12 cellular contexts compared by ENCODE assay signal in the genomic region with DNA sequence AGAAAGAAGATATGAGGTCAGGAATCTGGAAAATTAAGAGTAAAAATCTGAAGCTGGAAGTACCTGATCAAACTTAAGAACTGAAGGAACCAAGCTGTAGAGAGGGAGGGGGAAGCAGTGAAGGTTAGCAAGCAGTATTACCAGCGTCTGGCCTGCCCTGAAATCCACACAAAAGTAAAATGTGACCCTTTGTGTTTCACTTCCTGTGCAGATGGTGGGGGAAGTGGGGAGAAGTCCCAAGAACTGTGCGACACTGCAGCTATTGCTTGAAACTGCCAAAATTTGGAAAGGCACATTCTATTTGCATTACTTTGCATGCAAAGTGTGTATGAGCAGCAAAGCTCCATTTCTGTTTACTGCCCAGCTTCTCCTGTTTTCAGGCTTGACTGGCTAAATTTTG.
DNase-seq lines count a peak whose midpoint lies in the region; ATAC-seq and TF ChIP-seq lines count a peak whose summit lies in the region.
"Had no signal": no experiment of that assay in that cellular context is flagged by ENCODE, and none has a peak within 500 bp of the region (broad histone marks: within the 10 kb centered on the region; RNA-seq: fewer than 3 reads in every experiment).

No MANE protein-coding gene starts in this region.

- TF ChIP-seq CTCF in smooth muscle cell (IDR thresholded peaks at IDR 0.05; ENCODE audit: borderline replicate concordance, insufficient read depth, poor library complexity, severe bottlenecking) (no peak), progenitor cell of endocrine pancreas (IDR thresholded peaks at IDR 0.05; ENCODE audit: unreplicated experiment) (no peak)

- peaks cover 7% of the 10 kb centered on the region for H3K4me1 ChIP-seq in smooth muscle cell (ENCODE audit: low read depth)

- peaks cover 46% of the 10 kb centered on the region for H3K4me1 Mint-ChIP-seq in activated CD4-positive, alpha-beta T cell treated with anti-CD3 and anti-CD28 coated beads, Interleukin-2, amount 10 ng/mL, durations not matched to agents 7 days and 5 days
- peaks cover 12% of the 10 kb centered on the region for H3K4me1 Mint-ChIP-seq in progenitor cell of endocrine pancreas (ENCODE audit: low read depth)

- H4K20me1 ChIP-seq in smooth muscle cell (ENCODE audit: low read depth), result no peaks in the 10 kb centered on the region

- no peak overlapping the region for H3K4me2 ChIP-seq in smooth muscle cell
- H3K4me2 ChIP-seq: A549, PC-9 had no signal

- no peak overlapping the region for H3K4me3 Mint-ChIP-seq in activated CD4-positive, alpha-beta T cell treated with anti-CD3 and anti-CD28 coated beads, Interleukin-2, amount 10 ng/mL, durations not matched to agents 7 days and 5 days
- no peak overlapping the region for H3K4me3 Mint-ChIP-seq in progenitor cell of endocrine pancreas (ENCODE audit: low read depth)
- H3K4me3 Mint-ChIP-seq: central memory CD8-positive, alpha-beta T cell had no signal

- no peak overlapping the region for H3K4me3 ChIP-seq in smooth muscle cell
- H3K4me3 ChIP-seq: A549, PC-9, right atrium auricular region had no signal

- H3K27me3 Mint-ChIP-seq in activated CD4-positive, alpha-beta T cell treated with anti-CD3 and anti-CD28 coated beads, Interleukin-2, amount 10 ng/mL, durations not matched to agents 7 days and 5 days, result peaks cover 3% of the 10 kb centered on the region
- H3K27me3 Mint-ChIP-seq in progenitor cell of endocrine pancreas, result peaks cover 8% of the 10 kb centered on the region
- H3K27me3 Mint-ChIP-seq: central memory CD8-positive, alpha-beta T cell had no signal

- no peaks in the 10 kb centered on the region for H3K79me2 ChIP-seq in smooth muscle cell (ENCODE audit: low read depth)

- no peaks in the 10 kb centered on the region for H3K27me3 ChIP-seq in smooth muscle cell (ENCODE audit: low read depth)
- H3K27me3 ChIP-seq: right atrium auricular region had no signal

- no peaks in the 10 kb centered on the region for H3K36me3 ChIP-seq in smooth muscle cell (ENCODE audit: low read depth)
- H3K36me3 ChIP-seq: right atrium auricular region had no signal

- H3K9me3 Mint-ChIP-seq in activated CD4-positive, alpha-beta T cell treated with anti-CD3 and anti-CD28 coated beads, Interleukin-2, amount 10 ng/mL, durations not matched to agents 7 days and 5 days, result no peaks in the 10 kb centered on the region
- H3K9me3 Mint-ChIP-seq in progenitor cell of endocrine pancreas (ENCODE audit: low read depth), result peaks cover 10% of the 10 kb centered on the region
- H3K9me3 Mint-ChIP-seq: central memory CD8-positive, alpha-beta T cell had no signal

- no peak overlapping the region for H3K27ac ChIP-seq in smooth muscle cell (ENCODE audit: low read depth)
- H3K27ac ChIP-seq: PC-9, right atrium auricular region had no signal

- H3K9ac ChIP-seq in smooth muscle cell (ENCODE audit: low read depth), result no peak overlapping the region

- no peak for DNase-seq in activated CD4-positive, alpha-beta T cell treated with anti-CD3 and anti-CD28 coated beads, Interleukin-2, amount 10 ng/mL, durations not matched to agents 7 days and 5 days
- no peak for DNase-seq in activated CD4-positive, alpha-beta T cell treated with anti-CD3 and anti-CD28 coated beads for 4 hours
- peak; percentile 58 to 67 for DNase-seq in NOMO-1 (lab: John Stamatoyannopoulos, UW; ENCODE audit: unreplicated experiment in 2 of 2)
- no peak for DNase-seq in smooth muscle cell (lab: John Stamatoyannopoulos, UW; ENCODE audit: unreplicated experiment)
- DNase-seq in iPS-NIHi11 (ENCODE audit: low spot score), result no peak
- no peak for DNase-seq in progenitor cell of endocrine pancreas (ENCODE audit: low spot score, unreplicated experiment)
- no peak for DNase-seq in cerebellum (ENCODE audit: low spot score)
- DNase-seq: PC-9 had no signal

- CTCF ChIA-PET in activated CD4-positive, alpha-beta T cell treated with anti-CD3 and anti-CD28 coated beads, Interleukin-2, amount 10 ng/mL, durations not matched to agents 7 days and 5 days (lab: Charles Lee), result interaction anchor here (0.7 to 1.2 kb wide), 2 partner anchors 21 to 154 kb away, joined by 3 read pairs; no protein-coding TSS in a partner anchor

- POLR2A ChIA-PET in activated CD4-positive, alpha-beta T cell treated with anti-CD3 and anti-CD28 coated beads, Interleukin-2, amount 10 ng/mL, durations not matched to agents 7 days and 5 days (lab: Charles Lee), result no interaction called here

- ATAC-seq in HG02885 (IDR thresholded peaks at IDR 0.05; ENCODE audit: poor library complexity, unreplicated experiment), result peak; percentile 83
- ATAC-seq: A549 had no signal

- 64% methylated on average over 2 of the region's 2 CpGs for WGBS in smooth muscle cell (ENCODE audit: low lambda C conversion rate)

- peaks cover 17% of the 10 kb centered on the region for H3F3A ChIP-seq in smooth muscle cell (ENCODE audit: low read depth)

- H3K9me3 ChIP-seq in smooth muscle cell (replicated peaks; ENCODE audit: low read depth), result peaks cover 6% of the 10 kb centered on the region

- H2AFZ ChIP-seq in smooth muscle cell (ENCODE audit: low read depth), result peak overlapping the region; percentile 76
- H2AFZ ChIP-seq: PC-9 had no signal

- peak overlapping the region; percentile 37 for H3K27ac Mint-ChIP-seq in activated CD4-positive, alpha-beta T cell treated with anti-CD3 and anti-CD28 coated beads, Interleukin-2, amount 10 ng/mL, durations not matched to agents 7 days and 5 days
- no peak overlapping the region for H3K27ac Mint-ChIP-seq in progenitor cell of endocrine pancreas

- no peaks in the 10 kb centered on the region for H3K36me3 Mint-ChIP-seq in activated CD4-positive, alpha-beta T cell treated with anti-CD3 and anti-CD28 coated beads, Interleukin-2, amount 10 ng/mL, durations not matched to agents 7 days and 5 days (ENCODE audit: low read depth)
- H3K36me3 Mint-ChIP-seq in progenitor cell of endocrine pancreas (ENCODE audit: insufficient read depth), result peaks cover 2% of the 10 kb centered on the region

Comparison
In these comparisons a context has a peak if more than half of its experiments do, and no peak if none do; other contexts are left out.
1. DNase-seq: peak in NOMO-1 (2 of 2); none in activated CD4-positive, alpha-beta T cell treated with anti-CD3 and anti-CD28 coated beads, Interleukin-2, amount 10 ng/mL, durations not matched to agents 7 days and 5 days (single experiment), activated CD4-positive, alpha-beta T cell treated with anti-CD3 and anti-CD28 coated beads for 4 hours (0 of 2), smooth muscle cell (single experiment), iPS-NIHi11 (single experiment), progenitor cell of endocrine pancreas (single experiment) and cerebellum (single experiment).